ENCODE assay signal across 8 cellular contexts in the genomic region with DNA sequence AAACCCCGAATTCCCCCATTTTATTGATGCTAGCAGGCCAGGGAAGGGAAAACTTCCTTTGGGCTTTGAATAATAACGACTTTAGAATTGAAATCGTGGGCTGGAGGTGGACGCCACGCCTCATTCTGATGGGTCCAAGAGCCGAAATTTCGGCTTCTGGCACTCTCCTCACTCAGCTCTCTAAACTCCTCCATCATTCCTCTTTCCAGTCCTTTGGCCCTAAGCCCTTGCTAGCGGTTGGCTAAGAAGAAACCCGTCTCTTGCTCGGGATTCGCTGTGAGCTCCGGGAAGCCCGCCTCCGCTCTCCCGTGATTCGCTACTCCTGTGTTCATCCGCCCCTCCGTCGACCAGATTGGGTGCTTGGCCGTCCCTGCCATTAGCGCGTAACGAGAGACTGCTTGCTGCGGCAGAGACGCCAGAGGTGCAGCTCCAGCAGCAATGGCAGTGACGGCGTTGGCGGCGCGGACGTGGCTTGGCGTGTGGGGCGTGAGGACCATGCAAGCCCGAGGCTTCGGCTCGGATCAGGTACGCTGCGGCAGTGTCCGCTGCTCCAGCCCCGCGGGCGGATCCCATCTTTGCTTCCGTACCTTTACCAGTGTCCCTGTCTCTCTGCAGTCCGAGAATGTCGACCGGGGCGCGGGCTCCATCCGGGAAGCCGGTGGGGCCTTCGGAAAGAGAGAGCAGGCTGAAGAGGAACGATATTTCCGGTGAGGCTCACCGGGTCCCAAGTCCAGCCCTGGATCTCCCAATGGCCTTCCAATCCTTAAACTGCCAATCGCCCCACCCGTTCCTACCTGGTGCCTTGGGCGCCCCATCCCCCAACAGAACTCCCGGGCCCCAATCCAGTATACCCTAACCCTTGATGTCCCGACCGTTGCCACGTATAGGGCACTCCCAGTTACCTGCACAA. TPM values are rescaled to one million over a fixed set of nuclear protein-coding genes. Genes with fewer than 3 reads are reported as not detected.
DNase-seq lines count a peak whose midpoint lies in the region; ATAC-seq and TF ChIP-seq lines count a peak whose summit lies in the region.

Gene ATP5IF1 (plus strand): TSS at position 379 of the 910 bp plus-strand sequence. CDS start 60 bp downstream, at position 439.

- DNase-seq in NCI-H187 (lab: John Stamatoyannopoulos, UW): peak; percentile 88 to 91
- DNase-seq in T-helper 2 cell: peak; percentile 80 to 99 (median 93)
- DNase-seq in anterior cingulate cortex (lab: John Stamatoyannopoulos, UW): peak; percentile 79 to 99 (median 97)
- peak; percentile 99 for DNase-seq in right atrium auricular region (ENCODE audit: low spot score)
- peak; percentile 93 for DNase-seq in pulmonary artery endothelial cell (ENCODE audit: low read depth, low spot score)
- DNase-seq in uterus: peak; percentile 97 to 98

- TF ChIP-seq POLR2A in uterus (IDR thresholded peaks at IDR 0.05): peak; percentile 96 to 97

- intact Hi-C loops in uterus (cut with DNase I; ENCODE audit: low total_unique reads): no loop called here

- no peaks in the 10 kb centered on the region for H3K36me3 ChIP-seq in right atrium auricular region
- H3K36me3 ChIP-seq in uterus: no peaks in the 10 kb centered on the region

- ATAC-seq in GM18502 (IDR thresholded peaks at IDR 0.05; ENCODE audit: poor library complexity, unreplicated experiment): peak; percentile 82
- peak; percentile 84 for ATAC-seq in HG02943 (IDR thresholded peaks at IDR 0.05; ENCODE audit: low read depth, unreplicated experiment)

- H3K4me1 ChIP-seq in right atrium auricular region (peaks cover 0 to 53% of the 10 kb centered on the region in 2 donors), uterus (peaks cover 0 to 8% of the 10 kb centered on the region in 2 donors)

- no peaks in the 10 kb centered on the region for H3K27me3 ChIP-seq in right atrium auricular region
- H3K27me3 ChIP-seq in uterus: no peaks in the 10 kb centered on the region

- TF ChIP-seq CTCF in right atrium auricular region (IDR thresholded peaks at IDR 0.05) (no peak), uterus (IDR thresholded peaks at IDR 0.05) (no peak)

- H3K4me3 ChIP-seq in right atrium auricular region (peak within 1 kb of the TSS; percentile 88 to 97), uterus (peak within 1 kb of the TSS; percentile 51 to 85)

- no peaks in the 10 kb centered on the region for H3K9me3 ChIP-seq in right atrium auricular region
- H3K9me3 ChIP-seq in uterus: no peaks in the 10 kb centered on the region

- H3K27ac ChIP-seq in right atrium auricular region (peak within 1 kb of the TSS; percentile 92), uterus (peak within 1 kb of the TSS; percentile 79 to 88)

RNA-seq across cellular contexts. Expression of gene ATP5IF1, which starts in this region (rescaled TPM):
- 100 to 1,000 TPM; 472 to 881 TPM for total RNA-seq in right atrium auricular region
- total RNA-seq in pulmonary artery endothelial cell: 121 and 140 TPM in 2 replicates
- total RNA-seq in uterus: 100 to 1,000 TPM in 1 of 4 donors, 10 to 100 TPM in 3; 57.1 to 103 (median 82.2) TPM

Comparison
In these comparisons a context has a peak if more than half of its experiments do, and no peak if none do; other contexts are left out.
1. Peak in every context shown above with its lines: DNase-seq, ATAC-seq, H3K4me3 ChIP-seq and H3K27ac ChIP-seq.